1 cellular context compared by ENCODE assay signal in genomic region chr3:100912571-100912970, GRCh38.
TF ChIP-seq lines count a peak whose summit lies in the region.

No MANE protein-coding gene starts in this region.

TF ChIP-seq in GM23338, 12 proteins besides CTCF, POLR2A, EP300 and RAD21 (continued from another document):
- TF ChIP-seq, protein P1, sequence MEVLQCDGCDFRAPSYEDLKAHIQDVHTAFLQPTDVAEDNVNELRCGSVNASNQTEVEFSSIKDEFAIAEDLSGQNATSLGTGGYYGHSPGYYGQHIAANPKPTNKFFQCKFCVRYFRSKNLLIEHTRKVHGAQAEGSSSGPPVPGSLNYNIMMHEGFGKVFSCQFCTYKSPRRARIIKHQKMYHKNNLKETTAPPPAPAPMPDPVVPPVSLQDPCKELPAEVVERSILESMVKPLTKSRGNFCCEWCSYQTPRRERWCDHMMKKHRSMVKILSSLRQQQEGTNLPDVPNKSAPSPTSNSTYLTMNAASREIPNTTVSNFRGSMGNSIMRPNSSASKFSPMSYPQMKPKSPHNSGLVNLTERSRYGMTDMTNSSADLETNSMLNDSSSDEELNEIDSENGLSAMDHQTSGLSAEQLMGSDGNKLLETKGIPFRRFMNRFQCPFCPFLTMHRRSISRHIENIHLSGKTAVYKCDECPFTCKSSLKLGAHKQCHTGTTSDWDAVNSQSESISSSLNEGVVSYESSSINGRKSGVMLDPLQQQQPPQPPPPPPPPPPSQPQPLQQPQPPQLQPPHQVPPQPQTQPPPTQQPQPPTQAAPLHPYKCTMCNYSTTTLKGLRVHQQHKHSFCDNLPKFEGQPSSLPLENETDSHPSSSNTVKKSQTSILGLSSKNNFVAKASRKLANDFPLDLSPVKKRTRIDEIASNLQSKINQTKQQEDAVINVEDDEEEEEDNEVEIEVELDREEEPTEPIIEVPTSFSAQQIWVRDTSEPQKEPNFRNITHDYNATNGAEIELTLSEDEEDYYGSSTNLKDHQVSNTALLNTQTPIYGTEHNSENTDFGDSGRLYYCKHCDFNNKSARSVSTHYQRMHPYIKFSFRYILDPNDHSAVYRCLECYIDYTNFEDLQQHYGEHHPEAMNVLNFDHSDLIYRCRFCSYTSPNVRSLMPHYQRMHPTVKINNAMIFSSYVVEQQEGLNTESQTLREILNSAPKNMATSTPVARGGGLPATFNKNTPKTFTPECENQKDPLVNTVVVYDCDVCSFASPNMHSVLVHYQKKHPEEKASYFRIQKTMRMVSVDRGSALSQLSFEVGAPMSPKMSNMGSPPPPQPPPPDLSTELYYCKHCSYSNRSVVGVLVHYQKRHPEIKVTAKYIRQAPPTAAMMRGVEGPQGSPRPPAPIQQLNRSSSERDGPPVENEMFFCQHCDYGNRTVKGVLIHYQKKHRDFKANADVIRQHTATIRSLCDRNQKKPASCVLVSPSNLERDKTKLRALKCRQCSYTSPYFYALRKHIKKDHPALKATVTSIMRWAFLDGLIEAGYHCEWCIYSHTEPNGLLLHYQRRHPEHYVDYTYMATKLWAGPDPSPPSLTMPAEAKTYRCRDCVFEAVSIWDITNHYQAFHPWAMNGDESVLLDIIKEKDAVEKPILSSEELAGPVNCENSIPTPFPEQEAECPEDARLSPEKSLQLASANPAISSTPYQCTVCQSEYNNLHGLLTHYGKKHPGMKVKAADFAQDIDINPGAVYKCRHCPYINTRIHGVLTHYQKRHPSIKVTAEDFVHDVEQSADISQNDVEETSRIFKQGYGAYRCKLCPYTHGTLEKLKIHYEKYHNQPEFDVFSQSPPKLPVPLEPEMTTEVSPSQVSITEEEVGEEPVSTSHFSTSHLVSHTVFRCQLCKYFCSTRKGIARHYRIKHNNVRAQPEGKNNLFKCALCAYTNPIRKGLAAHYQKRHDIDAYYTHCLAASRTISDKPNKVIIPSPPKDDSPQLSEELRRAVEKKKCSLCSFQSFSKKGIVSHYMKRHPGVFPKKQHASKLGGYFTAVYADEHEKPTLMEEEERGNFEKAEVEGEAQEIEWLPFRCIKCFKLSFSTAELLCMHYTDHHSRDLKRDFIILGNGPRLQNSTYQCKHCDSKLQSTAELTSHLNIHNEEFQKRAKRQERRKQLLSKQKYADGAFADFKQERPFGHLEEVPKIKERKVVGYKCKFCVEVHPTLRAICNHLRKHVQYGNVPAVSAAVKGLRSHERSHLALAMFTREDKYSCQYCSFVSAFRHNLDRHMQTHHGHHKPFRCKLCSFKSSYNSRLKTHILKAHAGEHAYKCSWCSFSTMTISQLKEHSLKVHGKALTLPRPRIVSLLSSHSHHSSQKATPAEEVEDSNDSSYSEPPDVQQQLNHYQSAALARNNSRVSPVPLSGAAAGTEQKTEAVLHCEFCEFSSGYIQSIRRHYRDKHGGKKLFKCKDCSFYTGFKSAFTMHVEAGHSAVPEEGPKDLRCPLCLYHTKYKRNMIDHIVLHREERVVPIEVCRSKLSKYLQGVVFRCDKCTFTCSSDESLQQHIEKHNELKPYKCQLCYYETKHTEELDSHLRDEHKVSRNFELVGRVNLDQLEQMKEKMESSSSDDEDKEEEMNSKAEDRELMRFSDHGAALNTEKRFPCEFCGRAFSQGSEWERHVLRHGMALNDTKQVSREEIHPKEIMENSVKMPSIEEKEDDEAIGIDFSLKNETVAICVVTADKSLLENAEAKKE (CRISPR knock-in tag; IDR thresholded peaks at IDR 0.05), result no peak
- TF ChIP-seq CREB1 (CRISPR knock-in tag; IDR thresholded peaks at IDR 0.05; ENCODE audit: low read depth) (no peak), JUNB (IDR thresholded peaks at IDR 0.05; ENCODE audit: unreplicated experiment) (no peak), STAT1 (IDR thresholded peaks at IDR 0.05; ENCODE audit: unreplicated experiment) (no peak), EZH2 (IDR thresholded peaks at IDR 0.05; ENCODE audit: low read depth, unreplicated experiment) (no peak), ZNF331 (CRISPR knock-in tag; IDR thresholded peaks at IDR 0.05; ENCODE audit: low read depth) (no peak), NANOG (IDR thresholded peaks at IDR 0.05; ENCODE audit: borderline replicate concordance) (no peak), EZH2phosphoT487 (IDR thresholded peaks at IDR 0.05; ENCODE audit: unreplicated experiment) (no peak), POLR2AphosphoS5 (IDR thresholded peaks at IDR 0.05; ENCODE audit: low read depth) (no peak), ETS1 (IDR thresholded peaks at IDR 0.05) (no peak)
